1 cellular context compared by ENCODE assay signal in the genomic region with DNA sequence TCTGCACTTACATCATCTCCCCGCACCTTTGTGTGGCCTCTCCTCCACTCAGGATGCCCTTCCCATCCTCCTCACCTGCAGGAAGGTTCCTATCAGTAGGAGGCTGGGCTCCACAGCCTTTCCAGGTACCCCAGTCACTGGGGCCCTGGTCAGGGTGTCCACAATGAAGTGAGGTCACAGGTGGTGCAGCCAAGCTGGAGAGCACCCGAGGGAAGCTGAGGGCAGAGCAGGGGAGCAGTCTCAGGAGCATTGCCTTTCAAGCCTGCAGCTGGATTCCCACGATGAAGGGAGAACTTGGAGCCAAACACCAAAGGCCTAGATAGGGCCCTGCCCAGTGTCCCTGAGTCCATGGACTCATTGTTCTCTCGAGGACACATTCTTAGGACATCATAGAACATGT.
TF ChIP-seq lines count a peak whose summit lies in the region.

No MANE protein-coding gene starts in this region.

TF ChIP-seq in endothelial cell of umbilical vein, 7 proteins besides CTCF, POLR2A, EP300 and RAD21:
- TF ChIP-seq EZH2 (IDR thresholded peaks at IDR 0.05; ENCODE audit: borderline replicate concordance, low read depth, low read length, severe bottlenecking) = no peak
- TF ChIP-seq POLR2AphosphoS5 (IDR thresholded peaks at IDR 0.05; ENCODE audit: insufficient read depth, low read depth, low read length) = no peak
- TF ChIP-seq FOS (IDR thresholded peaks at IDR 0.05; ENCODE audit: borderline replicate concordance, insufficient read depth, low read length) = no peak
- no peak for TF ChIP-seq MYC (IDR thresholded peaks at IDR 0.05; ENCODE audit: low read depth, low read length)
- no peak for TF ChIP-seq JUN (IDR thresholded peaks at IDR 0.05; ENCODE audit: borderline replicate concordance, insufficient read depth, insufficient read length, low read depth)
- TF ChIP-seq, protein P1, sequence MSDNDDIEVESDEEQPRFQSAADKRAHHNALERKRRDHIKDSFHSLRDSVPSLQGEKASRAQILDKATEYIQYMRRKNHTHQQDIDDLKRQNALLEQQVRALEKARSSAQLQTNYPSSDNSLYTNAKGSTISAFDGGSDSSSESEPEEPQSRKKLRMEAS (IDR thresholded peaks at IDR 0.05; ENCODE audit: insufficient read depth, insufficient read length) = no peak
- no peak for TF ChIP-seq GATA2 (IDR thresholded peaks at IDR 0.05; ENCODE audit: insufficient read depth, insufficient read length, low read depth, low read length)
